2 cellular contexts compared by ENCODE assay signal in the genomic region with DNA sequence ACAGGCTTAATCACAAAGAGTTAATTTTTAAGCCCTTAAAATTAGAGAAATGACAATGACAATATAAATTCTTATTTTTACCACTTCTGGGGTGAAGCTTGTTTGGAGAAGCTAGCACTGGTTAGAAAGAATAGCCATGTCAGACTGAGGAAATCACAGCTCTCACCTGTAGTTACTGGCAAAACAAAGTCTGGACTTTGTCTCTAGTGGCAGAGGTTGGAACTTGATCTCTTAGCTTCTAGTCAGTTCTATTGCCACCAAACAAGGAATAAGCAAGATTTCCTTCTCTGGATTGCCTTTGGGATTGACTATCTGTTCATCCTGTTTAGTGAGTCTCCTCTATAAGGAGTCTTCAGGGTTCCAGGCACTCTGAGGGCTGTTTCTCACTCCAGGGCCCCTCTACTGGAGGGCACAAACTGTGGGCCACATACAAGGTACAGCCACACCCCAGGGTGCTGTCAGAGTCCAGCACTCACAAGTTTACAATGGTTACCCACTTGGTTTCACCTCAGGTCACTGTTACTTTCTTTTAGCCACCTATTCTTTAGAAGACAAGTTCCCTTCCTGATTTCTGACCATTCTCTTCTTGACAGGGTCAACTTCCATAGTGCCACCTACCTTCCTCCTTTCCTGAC.
A peak's percentile ranks its signal among the peaks of the same experiment; 100 is the strongest.
TF ChIP-seq lines count a peak whose summit lies in the region.

No MANE protein-coding gene starts in this region.

TF ChIP-seq in IMR-90, 13 proteins besides CTCF, POLR2A, EP300 and RAD21:
- TF ChIP-seq SMC3 (IDR thresholded peaks at IDR 0.05; ENCODE audit: low read depth, low read length) (no peak), MXI1 (IDR thresholded peaks at IDR 0.05; ENCODE audit: borderline replicate concordance, low read depth, low read length) (no peak)

TF ChIP-seq in liver, 16 proteins besides CTCF, POLR2A, EP300 and RAD21:
- TF ChIP-seq RXRA (IDR thresholded peaks at IDR 0.05) (peak in 1 of 2 donors; percentile 50), FOXA2 (IDR thresholded peaks at IDR 0.05) (peak; percentile 5), SP1 (IDR thresholded peaks at IDR 0.05) (no peak), HNF4A (conservative IDR thresholded peaks at IDR 0.05) (peak; percentile 86 to 97)
- TF ChIP-seq, protein P1, sequence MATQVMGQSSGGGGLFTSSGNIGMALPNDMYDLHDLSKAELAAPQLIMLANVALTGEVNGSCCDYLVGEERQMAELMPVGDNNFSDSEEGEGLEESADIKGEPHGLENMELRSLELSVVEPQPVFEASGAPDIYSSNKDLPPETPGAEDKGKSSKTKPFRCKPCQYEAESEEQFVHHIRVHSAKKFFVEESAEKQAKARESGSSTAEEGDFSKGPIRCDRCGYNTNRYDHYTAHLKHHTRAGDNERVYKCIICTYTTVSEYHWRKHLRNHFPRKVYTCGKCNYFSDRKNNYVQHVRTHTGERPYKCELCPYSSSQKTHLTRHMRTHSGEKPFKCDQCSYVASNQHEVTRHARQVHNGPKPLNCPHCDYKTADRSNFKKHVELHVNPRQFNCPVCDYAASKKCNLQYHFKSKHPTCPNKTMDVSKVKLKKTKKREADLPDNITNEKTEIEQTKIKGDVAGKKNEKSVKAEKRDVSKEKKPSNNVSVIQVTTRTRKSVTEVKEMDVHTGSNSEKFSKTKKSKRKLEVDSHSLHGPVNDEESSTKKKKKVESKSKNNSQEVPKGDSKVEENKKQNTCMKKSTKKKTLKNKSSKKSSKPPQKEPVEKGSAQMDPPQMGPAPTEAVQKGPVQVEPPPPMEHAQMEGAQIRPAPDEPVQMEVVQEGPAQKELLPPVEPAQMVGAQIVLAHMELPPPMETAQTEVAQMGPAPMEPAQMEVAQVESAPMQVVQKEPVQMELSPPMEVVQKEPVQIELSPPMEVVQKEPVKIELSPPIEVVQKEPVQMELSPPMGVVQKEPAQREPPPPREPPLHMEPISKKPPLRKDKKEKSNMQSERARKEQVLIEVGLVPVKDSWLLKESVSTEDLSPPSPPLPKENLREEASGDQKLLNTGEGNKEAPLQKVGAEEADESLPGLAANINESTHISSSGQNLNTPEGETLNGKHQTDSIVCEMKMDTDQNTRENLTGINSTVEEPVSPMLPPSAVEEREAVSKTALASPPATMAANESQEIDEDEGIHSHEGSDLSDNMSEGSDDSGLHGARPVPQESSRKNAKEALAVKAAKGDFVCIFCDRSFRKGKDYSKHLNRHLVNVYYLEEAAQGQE (IDR thresholded peaks at IDR 0.05): peak; percentile 50
- TF ChIP-seq, protein P2, sequence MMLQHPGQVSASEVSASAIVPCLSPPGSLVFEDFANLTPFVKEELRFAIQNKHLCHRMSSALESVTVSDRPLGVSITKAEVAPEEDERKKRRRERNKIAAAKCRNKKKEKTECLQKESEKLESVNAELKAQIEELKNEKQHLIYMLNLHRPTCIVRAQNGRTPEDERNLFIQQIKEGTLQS (IDR thresholded peaks at IDR 0.05): no peak
TF ChIP-seq in liver: peak in this region for 4.
